ENCODE assay signal across 11 cellular contexts in genomic region chrY:11070250-11071113, GRCh38.
"Had no signal": no experiment of that assay in that cellular context is flagged by ENCODE, and none has a peak within 500 bp of the region (broad histone marks: within the 10 kb centered on the region; RNA-seq: fewer than 3 reads in every experiment).

No MANE protein-coding gene starts in this region.

- H3K4me2 ChIP-seq: GM23338 had no signal

- H3K4me3 ChIP-seq: GM23248, GM23338, HAP-1 had no signal

- H3K27ac Mint-ChIP-seq: GM23338, H9, HFFc6 had no signal

- H3K9me3 ChIP-seq: HAP-1 had no signal

- H3K4me1 ChIP-seq: HAP-1 had no signal

- DNase-seq: GM23248, GOT3, H7, H9, HCEC 1CT, HFFc6 had no signal

- H3K4me1 Mint-ChIP-seq: GM23338, H9 had no signal

- H3K9ac ChIP-seq: GM23248 had no signal

- ATAC-seq: GM23338, HCT116 had no signal

- H2AFZ ChIP-seq: GM23248, GM23338 had no signal

- H3K9me3 Mint-ChIP-seq: H9 had no signal

- H3K4me3 Mint-ChIP-seq: GM23338, H9, HFFc6 had no signal

- FAIRE-seq: H1, H54 had no signal

- H3K27ac ChIP-seq: GM23248 had no signal

- H3K36me3 ChIP-seq: HAP-1 had no signal
